24 cellular contexts compared by ENCODE assay signal in the genomic region with DNA sequence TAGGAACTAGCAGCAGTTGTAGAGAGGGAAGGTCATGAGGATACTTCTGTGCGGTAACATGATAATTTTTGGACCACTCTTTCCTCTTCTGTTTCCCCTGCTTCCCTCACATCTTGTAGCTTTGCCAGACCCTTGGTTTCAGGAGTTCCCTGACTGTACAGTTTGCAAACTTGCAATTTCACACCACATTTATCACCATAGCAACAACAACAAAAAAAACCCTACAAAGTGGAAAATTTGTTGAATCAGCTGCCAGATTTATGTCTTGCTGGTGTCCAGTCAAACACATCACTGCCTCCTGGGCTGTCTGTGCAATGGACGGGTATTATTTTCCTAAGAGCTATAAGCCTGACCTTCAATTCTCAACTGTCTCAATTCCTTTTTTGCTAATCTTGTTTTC.
"Had no signal": no experiment of that assay in that cellular context is flagged by ENCODE, and none has a peak within 500 bp of the region (broad histone marks: within the 10 kb centered on the region; RNA-seq: fewer than 3 reads in every experiment).

No MANE protein-coding gene starts in this region.

- H3K4me1 ChIP-seq: breast epithelium, gastroesophageal sphincter, neural progenitor cell, psoas muscle, right lobe of liver, tibial nerve, vagina had no signal

- H3K4me3 Mint-ChIP-seq: activated CD4-positive, alpha-beta T cell treated with anti-CD3 and anti-CD28 coated beads, Interleukin-2, amount 10 ng/mL, durations not matched to agents 7 days and 5 days; activated CD8-positive, alpha-beta T cell treated with anti-CD3 and anti-CD28 coated beads, Interleukin-2, amount 10 ng/mL, durations not matched to agents 7 days and 5 days; naive B cell; neural progenitor cell; stimulated activated naive CD8-positive, alpha-beta T cell treated with anti-CD3 and anti-CD28 coated beads, Interleukin-15, Interleukin-2, amounts not matched to agents 100 ng/mL and 50 ng/mL, for 24 hours had no signal

- H3K9me3 Mint-ChIP-seq: activated CD4-positive, alpha-beta T cell treated with anti-CD3 and anti-CD28 coated beads, Interleukin-2, amount 10 ng/mL, durations not matched to agents 7 days and 5 days; neural progenitor cell had no signal

- H3K27me3 ChIP-seq: breast epithelium, esophagus muscularis mucosa, gastroesophageal sphincter, heart left ventricle, neural progenitor cell, right lobe of liver, tibial nerve, vagina had no signal

- H3K27ac ChIP-seq: breast epithelium, coronary artery, esophagus muscularis mucosa, gastroesophageal sphincter, heart left ventricle, neural progenitor cell, psoas muscle, right lobe of liver, tibial nerve, vagina had no signal

- H3K4me3 ChIP-seq: breast epithelium, coronary artery, esophagus muscularis mucosa, gastroesophageal sphincter, heart left ventricle, neural progenitor cell, psoas muscle, right lobe of liver, tibial nerve, vagina had no signal

- H3K9me3 ChIP-seq: breast epithelium, esophagus muscularis mucosa, gastroesophageal sphincter, heart left ventricle, psoas muscle, right lobe of liver, tibial nerve, vagina had no signal

- H3K4me1 Mint-ChIP-seq: activated CD4-positive, alpha-beta T cell treated with anti-CD3 and anti-CD28 coated beads, Interleukin-2, amount 10 ng/mL, durations not matched to agents 7 days and 5 days; naive B cell had no signal

- DNase-seq: activated CD4-positive, alpha-beta T cell treated with anti-CD3 and anti-CD28 coated beads, Interleukin-2, amount 10 ng/mL, durations not matched to agents 7 days and 5 days; activated CD8-positive, alpha-beta memory T cell treated with anti-CD3 and anti-CD28 coated beads, Interleukin-2, amount 50 U/mL, for 48 hours; activated CD8-positive, alpha-beta T cell treated with anti-CD3 and anti-CD28 coated beads, Interleukin-2, amount 10 ng/mL, durations not matched to agents 7 days and 5 days; activated effector memory CD4-positive, alpha-beta T cell treated with Interleukin-2 at 50 U/mL for 16 hours; activated naive CD4-positive, alpha-beta T cell treated with anti-CD3 and anti-CD28 coated beads, Interleukin-2, amount 50 U/mL, for 16 hours; activated T-cell treated with anti-CD3 and anti-CD28 coated beads, Interleukin-2, amount 50 U/mL, for 48 hours; aorta; heart left ventricle; left ventricle myocardium superior; naive B cell; psoas muscle; right lobe of liver; small intestine; stimulated activated CD4-positive, alpha-beta T cell treated with anti-CD3 and anti-CD28 coated beads, Interleukin-15, amount 100 ng/mL, for 24 hours; stimulated activated CD4-positive, alpha-beta T cell treated with anti-CD3 and anti-CD28 coated beads, Interleukin-2, amount 100 ng/mL, for 48 hours; T-helper 9 cell had no signal

- H3K27me3 Mint-ChIP-seq: activated CD4-positive, alpha-beta T cell treated with anti-CD3 and anti-CD28 coated beads, Interleukin-2, amount 10 ng/mL, durations not matched to agents 7 days and 5 days; stimulated activated naive CD8-positive, alpha-beta T cell treated with anti-CD3 and anti-CD28 coated beads, Interleukin-15, Interleukin-2, amounts not matched to agents 100 ng/mL and 50 ng/mL, for 24 hours had no signal

- H3K27ac Mint-ChIP-seq: activated CD4-positive, alpha-beta T cell treated with anti-CD3 and anti-CD28 coated beads, Interleukin-2, amount 10 ng/mL, durations not matched to agents 7 days and 5 days; activated CD8-positive, alpha-beta T cell treated with anti-CD3 and anti-CD28 coated beads, Interleukin-2, amount 10 ng/mL, durations not matched to agents 7 days and 5 days; naive B cell; neural progenitor cell; stimulated activated naive CD8-positive, alpha-beta T cell treated with anti-CD3 and anti-CD28 coated beads, Interleukin-15, Interleukin-2, amounts not matched to agents 100 ng/mL and 50 ng/mL, for 24 hours had no signal

- H3K36me3 ChIP-seq: breast epithelium, esophagus muscularis mucosa, gastroesophageal sphincter, heart left ventricle, neural progenitor cell, right lobe of liver, tibial nerve, vagina had no signal

- ATAC-seq: activated CD8-positive, alpha-beta T cell treated with anti-CD3 and anti-CD28 coated beads, Interleukin-2, amount 10 ng/mL, durations not matched to agents 7 days and 5 days; gastroesophageal sphincter; heart left ventricle; left ventricle myocardium superior; psoas muscle had no signal

- H3K36me3 Mint-ChIP-seq: naive B cell, neural progenitor cell had no signal
